ENCODE assay signal across 7 cellular contexts in the genomic region with DNA sequence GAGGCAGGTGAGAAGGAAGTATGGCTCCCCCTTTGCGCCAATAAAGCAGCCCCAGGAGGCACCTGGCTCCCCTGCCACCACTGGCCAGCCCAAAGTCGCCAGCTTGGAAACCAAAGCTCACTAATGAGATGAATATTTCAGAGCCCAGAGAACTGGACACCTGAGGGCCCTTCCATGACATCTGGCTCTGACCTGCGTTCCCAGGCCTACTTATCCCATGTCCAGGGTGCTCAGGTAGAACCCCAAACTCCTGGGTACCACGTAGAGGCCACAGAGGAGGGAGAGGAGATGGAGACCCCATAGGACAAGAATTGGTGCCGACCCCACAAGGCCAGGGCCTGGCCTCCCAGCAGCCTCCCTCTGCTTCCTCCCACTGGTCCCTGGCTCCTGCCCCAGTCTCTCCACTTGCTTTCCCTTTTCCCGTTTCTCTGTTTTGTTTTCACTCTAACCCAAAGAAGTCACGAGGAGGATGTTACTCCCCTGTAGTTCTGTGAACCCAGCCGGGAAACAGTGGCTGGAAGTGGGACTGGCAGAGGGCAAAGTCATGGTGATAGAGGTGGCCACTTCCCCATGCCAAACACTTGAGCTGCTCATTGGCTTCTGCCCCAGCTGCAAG. TPM values are rescaled to one million over a fixed set of nuclear protein-coding genes. Genes with fewer than 3 reads are reported as not detected.
A peak's percentile ranks its signal among the peaks of the same experiment; 100 is the strongest.
DNase-seq lines count a peak whose midpoint lies in the region; ATAC-seq and TF ChIP-seq lines count a peak whose summit lies in the region.

No MANE protein-coding gene starts in this region.

- peak overlapping the region; percentile 93 for H3K27ac Mint-ChIP-seq in activated T-helper 2 cell treated with anti-CD3 and anti-CD28 coated beads, Interferon-gamma antibody, Interleukin-2, Interleukin-4, amounts not matched to agents 10 μg/mL and 5 μg/mL and 100 μg/mL, durations not matched to agents 14 hours and 24 hours and 36 hours

- peak overlapping the region; percentile 77 for H3K27ac ChIP-seq in HL-60 (replicated peaks)

- peaks cover 43% of the 10 kb centered on the region for H3K4me1 ChIP-seq in skeletal muscle satellite cell (ENCODE audit: control insufficient read depth, insufficient read depth, low read length)

- no peaks in the 10 kb centered on the region for H3K9me3 Mint-ChIP-seq in activated T-helper 2 cell treated with anti-CD3 and anti-CD28 coated beads, Interferon-gamma antibody, Interleukin-2, Interleukin-4, amounts not matched to agents 10 μg/mL and 5 μg/mL and 100 μg/mL, durations not matched to agents 14 hours and 24 hours and 36 hours

- peaks cover 59% of the 10 kb centered on the region for H3K4me1 Mint-ChIP-seq in activated T-helper 2 cell treated with anti-CD3 and anti-CD28 coated beads, Interferon-gamma antibody, Interleukin-2, Interleukin-4, amounts not matched to agents 10 μg/mL and 5 μg/mL and 100 μg/mL, durations not matched to agents 14 hours and 24 hours and 36 hours (ENCODE audit: low read depth)

- peak overlapping the region; percentile 91 for H3K4me2 ChIP-seq in skeletal muscle satellite cell (ENCODE audit: low read length)

- ATAC-seq in left cardiac atrium (peak; percentile 14 to 18), GM18870 (IDR thresholded peaks at IDR 0.05; ENCODE audit: unreplicated experiment) (no peak), HG02885 (IDR thresholded peaks at IDR 0.05; ENCODE audit: poor library complexity, unreplicated experiment) (no peak)

- no peak for TF ChIP-seq CTCF in HL-60 (IDR thresholded peaks at IDR 0.05; ENCODE audit: insufficient read depth, low read length)

- peak overlapping the region; percentile 87 for H3K4me3 Mint-ChIP-seq in activated T-helper 2 cell treated with anti-CD3 and anti-CD28 coated beads, Interferon-gamma antibody, Interleukin-2, Interleukin-4, amounts not matched to agents 10 μg/mL and 5 μg/mL and 100 μg/mL, durations not matched to agents 14 hours and 24 hours and 36 hours (ENCODE audit: low read depth)

- DNase-seq in HL-60 (ENCODE audit: low read depth in 1 of 2, low spot score in 1 of 2): peak in 1 of 2 experiments; percentile 42
- DNase-seq in activated T-helper 2 cell treated with anti-CD3 and anti-CD28 coated beads, Interferon-gamma antibody, Interleukin-2, Interleukin-4, amounts not matched to agents 10 μg/mL and 5 μg/mL and 100 μg/mL, durations not matched to agents 14 hours and 24 hours and 36 hours (ENCODE audit: low spot score): no peak
- DNase-seq in left cardiac atrium: no peak
- DNase-seq in NCI-H748 (lab: John Stamatoyannopoulos, UW; ENCODE audit: unreplicated experiment): no peak

- H3K36me3 Mint-ChIP-seq in activated T-helper 2 cell treated with anti-CD3 and anti-CD28 coated beads, Interferon-gamma antibody, Interleukin-2, Interleukin-4, amounts not matched to agents 10 μg/mL and 5 μg/mL and 100 μg/mL, durations not matched to agents 14 hours and 24 hours and 36 hours (ENCODE audit: low read depth): peaks cover 20% of the 10 kb centered on the region

- H3K9me3 ChIP-seq in skeletal muscle satellite cell (replicated peaks; ENCODE audit: low read length): no peaks in the 10 kb centered on the region

- H3K27me3 ChIP-seq in HL-60 (ENCODE audit: insufficient read depth, poor library complexity, severe bottlenecking) (no peaks in the 10 kb centered on the region), skeletal muscle satellite cell (ENCODE audit: control insufficient read depth, insufficient read depth, low read length) (no peaks in the 10 kb centered on the region)

- H3K4me3 ChIP-seq in HL-60 (replicated peaks; ENCODE audit: insufficient read depth, low read length) (peak overlapping the region; percentile 56), skeletal muscle satellite cell (ENCODE audit: low read length) (peak overlapping the region; percentile 87)

- no peaks in the 10 kb centered on the region for H3K36me3 ChIP-seq in skeletal muscle satellite cell (ENCODE audit: insufficient read depth, low read length)

- intact Hi-C loops in activated T-helper 2 cell treated with anti-CD3 and anti-CD28 coated beads, Interferon-gamma antibody, Interleukin-2, Interleukin-4, amounts not matched to agents 10 μg/mL and 5 μg/mL and 100 μg/mL, durations not matched to agents 14 hours and 24 hours and 36 hours (cut with micrococcal nuclease): loop anchor here (5.0 kb wide), 1 partner anchor 76 kb away; no protein-coding TSS in a partner anchor
- intact Hi-C loops in left cardiac atrium (cut with DNase I): loop anchor here in 1 of 2 donors (10.0 kb wide), 1 partner anchor 103 kb away; the partner anchor contains the start of gene CTDSP1

- H3K9ac ChIP-seq in skeletal muscle satellite cell (ENCODE audit: low read depth, low read length): peak overlapping the region; percentile 91

- H3K27me3 Mint-ChIP-seq in activated T-helper 2 cell treated with anti-CD3 and anti-CD28 coated beads, Interferon-gamma antibody, Interleukin-2, Interleukin-4, amounts not matched to agents 10 μg/mL and 5 μg/mL and 100 μg/mL, durations not matched to agents 14 hours and 24 hours and 36 hours (ENCODE audit: low read depth): no peaks in the 10 kb centered on the region

RNA-seq across cellular contexts. Expression of gene TMBIM1, which starts 0.9 kb away (rescaled TPM):
- total RNA-seq in activated T-helper 2 cell treated with anti-CD3 and anti-CD28 coated beads, Interferon-gamma antibody, Interleukin-2, Interleukin-4, amounts not matched to agents 10 μg/mL and 5 μg/mL and 100 μg/mL, durations not matched to agents 14 hours and 24 hours and 36 hours: 69.6 and 73.7 TPM in 2 replicates
- 100 to 1,000 TPM; 156 to 166 TPM for total RNA-seq in left cardiac atrium
- total RNA-seq in skeletal muscle satellite cell (2012; rRNA removed): 66.9 and 100 TPM in 2 replicates

RNA-seq across cellular contexts. Expression of gene PNKD, which starts 21.1 kb away (rescaled TPM):
- 19.9 and 20.8 TPM in 2 replicates for total RNA-seq in activated T-helper 2 cell treated with anti-CD3 and anti-CD28 coated beads, Interferon-gamma antibody, Interleukin-2, Interleukin-4, amounts not matched to agents 10 μg/mL and 5 μg/mL and 100 μg/mL, durations not matched to agents 14 hours and 24 hours and 36 hours
- 10 to 100 TPM; 62.4 to 68.5 TPM for total RNA-seq in left cardiac atrium
- 20.3 and 22.6 TPM in 2 replicates for total RNA-seq in skeletal muscle satellite cell (2012; rRNA removed)

RNA-seq across cellular contexts. Expression of gene AAMP, which starts 21.5 kb away (rescaled TPM):
- 82.4 and 82.9 TPM in 2 replicates for total RNA-seq in activated T-helper 2 cell treated with anti-CD3 and anti-CD28 coated beads, Interferon-gamma antibody, Interleukin-2, Interleukin-4, amounts not matched to agents 10 μg/mL and 5 μg/mL and 100 μg/mL, durations not matched to agents 14 hours and 24 hours and 36 hours
- total RNA-seq in left cardiac atrium: 10 to 100 TPM; 49.0 to 52.5 TPM
- total RNA-seq in skeletal muscle satellite cell (2012; rRNA removed): 111 and 113 TPM in 2 replicates

RNA-seq across cellular contexts. Expression of gene GPBAR1, which starts 30.6 kb away (rescaled TPM):
- 0.41 and 0.87 TPM in 2 replicates for total RNA-seq in activated T-helper 2 cell treated with anti-CD3 and anti-CD28 coated beads, Interferon-gamma antibody, Interleukin-2, Interleukin-4, amounts not matched to agents 10 μg/mL and 5 μg/mL and 100 μg/mL, durations not matched to agents 14 hours and 24 hours and 36 hours
- total RNA-seq in left cardiac atrium: 1 to 10 TPM; 5.7 to 6.6 TPM
- total RNA-seq in skeletal muscle satellite cell (2012; rRNA removed): under 0.01 and 0.44 TPM in 2 replicates

Comparison
In these comparisons a context has a peak if more than half of its experiments do, and no peak if none do; other contexts are left out.
1. ATAC-seq: peak in left cardiac atrium (2 of 2); none in GM18870 (single experiment) and HG02885 (single experiment).